In genomic region chr11:94511932-94512781, GRCh38 we compare ENCODE assay signal across 9 cellular contexts. TPM values are rescaled to one million over a fixed set of nuclear protein-coding genes. Genes with fewer than 3 reads are reported as not detected.
DNase-seq lines count a peak whose midpoint lies in the region; ATAC-seq and TF ChIP-seq lines count a peak whose summit lies in the region.
"Had no signal": no experiment of that assay in that cellular context is flagged by ENCODE, and none has a peak within 500 bp of the region (broad histone marks: within the 10 kb centered on the region; RNA-seq: fewer than 3 reads in every experiment).

A gene with protein sequence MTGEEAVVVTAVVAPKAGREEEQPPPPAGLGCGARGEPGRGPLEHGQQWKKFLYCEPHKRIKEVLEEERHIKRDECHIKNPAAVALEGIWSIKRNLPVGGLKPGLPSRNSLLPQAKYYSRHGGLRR (plus strand): TSS chr11:94512461. CDS start chr11:94512529, 68 bp downstream.

- TF ChIP-seq CTCF in BE2C (IDR thresholded peaks at IDR 0.05; ENCODE audit: low read depth, low read length) (no peak), brain (conservative IDR thresholded peaks at IDR 0.05) (no peak), gastrocnemius medialis (IDR thresholded peaks at IDR 0.05 in 4 of 5, conservative IDR thresholded peaks at IDR 0.05 in 1 of 5) (no peak)

- H3K4me1 ChIP-seq in BE2C = no peaks in the 10 kb centered on the region
- H3K4me1 ChIP-seq in gastrocnemius medialis = peaks cover 0 to 9% of the 10 kb centered on the region in 2 donors

- H3K27ac Mint-ChIP-seq in brain = no peak within 1 kb of the TSS

- H3K27me3 ChIP-seq in BE2C = peaks cover 29% of the 10 kb centered on the region
- peaks cover 0 to 2% (median 0%) of the 10 kb centered on the region in 3 donors for H3K27me3 ChIP-seq in gastrocnemius medialis

- H3K36me3 Mint-ChIP-seq in brain = no peaks in the 10 kb centered on the region

- DNase-seq in BE2C = peak; percentile 69
- peak; percentile 28 for DNase-seq in T-helper 9 cell
- peak in 1 of 2 donors; percentile 4 for DNase-seq in gastrocnemius medialis
- no peak for DNase-seq in HPDE6-E6E7 (ENCODE audit: extremely low spot score)

- no peak for TF ChIP-seq POLR2A in gastrocnemius medialis (IDR thresholded peaks at IDR 0.05)

- peak within 1 kb of the TSS; percentile 56 for H3K4me3 ChIP-seq in BE2C (ENCODE audit: low read depth, low read length)
- peak within 1 kb of the TSS; percentile 54 for H3K4me3 ChIP-seq in iPS-18c (ENCODE audit: insufficient read depth, low read depth, low read length)
- peak within 1 kb of the TSS; percentile 45 to 54 (median 51) for H3K4me3 ChIP-seq in gastrocnemius medialis

- H3K4me3 Mint-ChIP-seq in brain = peak within 1 kb of the TSS; percentile 82 to 88 (median 84)

- H3K4me1 Mint-ChIP-seq in brain = peaks cover 17% of the 10 kb centered on the region

- H3K9me3 ChIP-seq in BE2C (no peaks in the 10 kb centered on the region), iPS-18c (ENCODE audit: control insufficient read depth, insufficient read depth, low read length) (no peaks in the 10 kb centered on the region), gastrocnemius medialis (no peaks in the 10 kb centered on the region)

- H3K27ac ChIP-seq in gastrocnemius medialis = no peak within 1 kb of the TSS

- no peaks in the 10 kb centered on the region for H3K36me3 ChIP-seq in BE2C
- no peaks in the 10 kb centered on the region for H3K36me3 ChIP-seq in gastrocnemius medialis

- peaks cover 18% of the 10 kb centered on the region for H3K27me3 Mint-ChIP-seq in brain

- intact Hi-C loops in gastrocnemius medialis (cut with DNase I; ENCODE audit: low total_unique reads) = no loop called here

- in situ Hi-C loops in gastrocnemius medialis (cut with MboI; ENCODE audit: low sequenced_read_pairs in 4 of 4) = loop anchor here in 1 of 4 donors (25.0 kb wide), 1 partner anchor 625 kb away; no protein-coding TSS in a partner anchor

- H3K9me3 Mint-ChIP-seq in brain = peaks cover 0 to 7% (median 3%) of the 10 kb centered on the region in 5 experiments

- ATAC-seq in GM19395 (IDR thresholded peaks at IDR 0.05; ENCODE audit: unreplicated experiment) (peak; percentile 81), HG03571 (IDR thresholded peaks at IDR 0.05; ENCODE audit: unreplicated experiment) (peak; percentile 77), gastrocnemius medialis (peak in 1 of 2 donors; percentile 30)
- ATAC-seq: HCT116 had no signal

RNA-seq across cellular contexts. Expression of the gene that starts here (rescaled TPM):
- polyA plus RNA-seq in BE2C (2012; ENCODE audit: insufficient read depth, insufficient read length, low read depth) = not detected
- not detected for polyA plus RNA-seq in brain (ENCODE audit: insufficient read depth, low read depth, low replicate concordance)
- total RNA-seq in gastrocnemius medialis = not detected
